22 cellular contexts compared by ENCODE assay signal in the genomic region with DNA sequence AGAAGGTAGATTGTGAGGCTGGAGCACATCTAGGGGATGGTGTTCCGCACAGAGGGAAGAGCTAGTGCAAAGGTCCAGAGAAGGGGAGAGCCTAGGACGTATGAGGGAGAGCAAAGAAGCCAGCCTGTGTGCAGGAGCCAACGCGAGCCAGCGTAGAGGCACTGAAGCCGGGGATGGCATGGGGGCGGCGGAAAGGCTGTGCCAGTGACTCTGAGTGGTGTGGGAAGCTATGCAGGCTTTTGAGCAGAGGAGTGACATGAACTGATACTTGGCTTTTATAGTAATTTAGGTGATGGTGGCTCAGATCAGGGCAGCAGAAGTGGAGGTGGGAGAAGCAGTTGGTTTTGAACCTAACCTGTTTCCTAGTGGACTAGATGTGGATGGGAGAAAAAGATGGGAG.
DNase-seq lines count a peak whose midpoint lies in the region; ATAC-seq, FAIRE-seq and TF ChIP-seq lines count a peak whose summit lies in the region.
"Had no signal": no experiment of that assay in that cellular context is flagged by ENCODE, and none has a peak within 500 bp of the region (broad histone marks: within the 10 kb centered on the region; RNA-seq: fewer than 3 reads in every experiment).

No MANE protein-coding gene starts in this region.

- H3K27ac Mint-ChIP-seq in T-helper 1 cell treated with Interleukin-12 subunit alpha and Interleukin-12 subunit beta and Interleukin-4 antibody, amounts not matched to agents 30 μg/mL and 1 μg/mL, for 36 hours = peak overlapping the region; percentile 86
- peak overlapping the region; percentile 66 to 79 for H3K27ac Mint-ChIP-seq in T-cell
- H3K27ac Mint-ChIP-seq: GM23338 had no signal

- peaks cover 15% of the 10 kb centered on the region for H3K27me3 Mint-ChIP-seq in T-helper 1 cell treated with Interleukin-12 subunit alpha and Interleukin-12 subunit beta and Interleukin-4 antibody, amounts not matched to agents 30 μg/mL and 1 μg/mL, for 36 hours (ENCODE audit: low read depth)
- H3K27me3 Mint-ChIP-seq in T-cell = no peaks in the 10 kb centered on the region

- DNase-seq in T-helper 1 cell (no peak), T-cell (no peak), coronary artery (ENCODE audit: low spot score) (peak; percentile 33), H54 (ENCODE audit: insufficient read length, low spot score) (no peak), SKM-1 treated with dmso at 0.1 percent for 144 hours (lab: John Stamatoyannopoulos, UW; ENCODE audit: unreplicated experiment) (no peak)
- peak; percentile 32 to 34 for DNase-seq in stimulated activated CD4-positive, alpha-beta T cell treated with anti-CD3 and anti-CD28 coated beads, Interleukin-2, amount 100 ng/mL, for 24 hours
- DNase-seq: DMS53, MM.1S, NCI-H1694 treated with DMSO at 0.1 percent for 48 hours, thyroid gland, WERI-Rb-1 had no signal

- FAIRE-seq in H54 (lab: Jason Lieb, UNC) = no peak
- FAIRE-seq: endometrium had no signal

- peaks cover 5% of the 10 kb centered on the region for H3K9me3 Mint-ChIP-seq in T-helper 1 cell treated with Interleukin-12 subunit alpha and Interleukin-12 subunit beta and Interleukin-4 antibody, amounts not matched to agents 30 μg/mL and 1 μg/mL, for 36 hours
- H3K9me3 Mint-ChIP-seq in T-cell = no peaks in the 10 kb centered on the region
- H3K9me3 Mint-ChIP-seq: GM23338 had no signal

- peaks cover 24% of the 10 kb centered on the region for H3K36me3 Mint-ChIP-seq in T-helper 1 cell treated with Interleukin-12 subunit alpha and Interleukin-12 subunit beta and Interleukin-4 antibody, amounts not matched to agents 30 μg/mL and 1 μg/mL, for 36 hours (ENCODE audit: low read depth)
- peaks cover 22% of the 10 kb centered on the region for H3K36me3 Mint-ChIP-seq in T-cell
- H3K36me3 Mint-ChIP-seq: IgD-negative memory B cell had no signal

- H3K27ac ChIP-seq in coronary artery = no peak overlapping the region
- H3K27ac ChIP-seq: 22Rv1; ascending aorta; BLaER1 treated with 17β-estradiol and CSF1 and Interleukin-3, amounts not matched to agents 10 nM and 100 nM; HL-60; thyroid gland; WERI-Rb-1 had no signal

- no peak overlapping the region for H3K4me3 Mint-ChIP-seq in T-helper 1 cell treated with Interleukin-12 subunit alpha and Interleukin-12 subunit beta and Interleukin-4 antibody, amounts not matched to agents 30 μg/mL and 1 μg/mL, for 36 hours
- no peak overlapping the region for H3K4me3 Mint-ChIP-seq in T-cell
- H3K4me3 Mint-ChIP-seq: GM23338 had no signal

- no peak for TF ChIP-seq CTCF in coronary artery (IDR thresholded peaks at IDR 0.05)

- POLR2A ChIA-PET in T-cell (lab: Charles Lee) = interaction anchor here in 1 of 2 donors (0.6 kb wide), 1 partner anchor 56 kb away, joined by 3 read pairs; no protein-coding TSS in a partner anchor

- TF ChIP-seq POLR2A in H54 (IDR thresholded peaks at IDR 0.05; ENCODE audit: low read depth, low read length) = no peak

- CTCF ChIA-PET in T-cell (lab: Charles Lee) = no interaction called here

- ATAC-seq in T-cell (replicated peaks in 1 of 4) (no peak), HG02884 (IDR thresholded peaks at IDR 0.05; ENCODE audit: unreplicated experiment) (no peak)
- ATAC-seq: GM23338, sciatic nerve had no signal

- no peak overlapping the region for H3K4me3 ChIP-seq in coronary artery
- H3K4me3 ChIP-seq: ascending aorta; BLaER1 treated with 17β-estradiol and CSF1 and Interleukin-3, amounts not matched to agents 10 nM and 100 nM; GM23338; mucosa of descending colon; thyroid gland had no signal

- peaks cover 56% of the 10 kb centered on the region for H3K4me1 Mint-ChIP-seq in T-helper 1 cell treated with Interleukin-12 subunit alpha and Interleukin-12 subunit beta and Interleukin-4 antibody, amounts not matched to agents 30 μg/mL and 1 μg/mL, for 36 hours (ENCODE audit: low read depth)
- peaks cover 59 to 68% (median 61%) of the 10 kb centered on the region in 3 donors for H3K4me1 Mint-ChIP-seq in T-cell

Comparison
In these comparisons a context has a peak if more than half of its experiments do, and no peak if none do; other contexts are left out.
1. DNase-seq: peak in coronary artery (single experiment) and stimulated activated CD4-positive, alpha-beta T cell treated with anti-CD3 and anti-CD28 coated beads, Interleukin-2, amount 100 ng/mL, for 24 hours (2 of 2); none in T-helper 1 cell (0 of 5), T-cell (0 of 34), H54 (single experiment) and SKM-1 treated with dmso at 0.1 percent for 144 hours (single experiment).